In the genomic region with DNA sequence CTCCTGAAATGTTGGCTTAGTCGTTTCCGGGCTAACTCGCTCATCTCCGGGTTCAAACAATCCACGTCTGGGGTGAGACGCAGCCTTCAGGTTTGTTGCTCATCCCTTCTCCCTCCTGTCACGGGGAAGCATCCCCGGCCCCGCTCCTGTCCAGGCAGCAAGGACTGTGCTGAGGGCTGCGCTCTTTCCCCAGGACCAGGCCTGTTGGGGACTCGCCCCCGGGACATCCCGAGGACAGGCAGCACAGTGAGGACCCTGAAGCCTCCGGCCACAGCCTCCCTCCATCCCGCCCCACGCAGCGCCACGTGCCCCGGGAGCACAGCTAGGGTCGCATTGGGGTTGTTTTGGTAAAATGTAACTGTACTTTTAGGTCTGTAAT, we compare ENCODE assay signal across 12 cellular contexts.
"Had no signal": no experiment of that assay in that cellular context is flagged by ENCODE, and none has a peak within 500 bp of the region (broad histone marks: within the 10 kb centered on the region; RNA-seq: fewer than 3 reads in every experiment).

No MANE protein-coding gene starts in this region.

- DNase-seq: activated CD4-positive, alpha-beta T cell treated with anti-CD3 and anti-CD28 coated beads for 48 hours; amygdala; brain microvascular endothelial cell; cerebellar nuclear complex; dermis blood vessel endothelial cell; erythroblast; stimulated activated CD4-positive, alpha-beta T cell treated with anti-CD3 and anti-CD28 coated beads, Interleukin-4, amount 100 ng/mL, for 1 hour; T-helper 1 cell; WERI-Rb-1 had no signal

- H3K36me3 ChIP-seq: brain microvascular endothelial cell, neural progenitor cell, vagina, WERI-Rb-1 had no signal

- H3K4me3 ChIP-seq: neural progenitor cell, testis, vagina had no signal

- H3K27ac ChIP-seq: brain microvascular endothelial cell, neural progenitor cell, testis, vagina, WERI-Rb-1 had no signal

- H3K27me3 ChIP-seq: brain microvascular endothelial cell, neural progenitor cell, testis, vagina had no signal

- H2AFZ ChIP-seq: neural progenitor cell had no signal

- H3K9me3 ChIP-seq: testis, vagina had no signal

- H3K4me1 ChIP-seq: neural progenitor cell, testis, vagina had no signal

- H3K4me2 ChIP-seq: neural progenitor cell had no signal
